ENCODE assay signal across 15 cellular contexts in genomic region chr17:9050801-9051401, GRCh38. TPM values are rescaled to one million over a fixed set of nuclear protein-coding genes. Genes with fewer than 3 reads are reported as not detected.
DNase-seq lines count a peak whose midpoint lies in the region; ATAC-seq, FAIRE-seq and TF ChIP-seq lines count a peak whose summit lies in the region.
"Had no signal": no experiment of that assay in that cellular context is flagged by ENCODE, and none has a peak within 500 bp of the region (broad histone marks: within the 10 kb centered on the region; RNA-seq: fewer than 3 reads in every experiment).

No MANE protein-coding gene starts in this region.

- H3K4me1 Mint-ChIP-seq in Caco-2 (ENCODE audit: low read depth, unreplicated experiment) = no peaks in the 10 kb centered on the region
- no peaks in the 10 kb centered on the region for H3K4me1 Mint-ChIP-seq in activated CD4-positive, alpha-beta memory T cell treated with anti-CD3 and anti-CD28 coated beads for 36 hours (ENCODE audit: low read depth)

- H3K9me3 ChIP-seq in Caco-2 = no peaks in the 10 kb centered on the region
- peaks cover 4 to 5% of the 10 kb centered on the region in 2 donors for H3K9me3 ChIP-seq in lung (ENCODE audit: control insufficient read depth in 2 of 2, insufficient read depth in 1 of 2, low read length in 1 of 2)

- H3K27me3 ChIP-seq in Caco-2 (replicated peaks; ENCODE audit: control insufficient read depth, insufficient read depth, low read length) (no peaks in the 10 kb centered on the region), bronchial epithelial cell (ENCODE audit: control insufficient read depth, insufficient read depth, low read length) (no peaks in the 10 kb centered on the region), lung (ENCODE audit: control insufficient read depth, insufficient read depth) (no peaks in the 10 kb centered on the region)
- H3K27me3 ChIP-seq: Peyer's patch had no signal

- 59 to 77% methylated on average over 8 of the region's 8 CpGs for WGBS in lung, 2 donors

- peak; percentile 12 to 50 for DNase-seq in Caco-2
- peak; percentile 69 for DNase-seq in M059J (ENCODE audit: low read depth)
- DNase-seq in bronchial epithelial cell (ENCODE audit: low read depth) = peak; percentile 79
- DNase-seq in lung (ENCODE audit: low spot score) = peak; percentile 42
- no peak for DNase-seq in activated CD4-positive, alpha-beta memory T cell treated with anti-CD3 and anti-CD28 coated beads for 36 hours
- no peak for DNase-seq in NCI-H345 (lab: John Stamatoyannopoulos, UW)
- DNase-seq in activated naive CD4-positive, alpha-beta T cell treated with anti-CD3 and anti-CD28 coated beads, Interleukin-2, amount 50 U/mL, for 16 hours = no peak
- DNase-seq: GOT3, KG1, left ventricle myocardium inferior, Peyer's patch had no signal

- H3K36me3 ChIP-seq in Caco-2 (ENCODE audit: control insufficient read depth, insufficient read depth, low read length) (no peaks in the 10 kb centered on the region), bronchial epithelial cell (ENCODE audit: control insufficient read depth, insufficient read depth, low read length) (no peaks in the 10 kb centered on the region), lung (ENCODE audit: control insufficient read depth in 2 of 2, insufficient read depth in 2 of 2, low read length in 2 of 2) (no peaks in the 10 kb centered on the region)
- H3K36me3 ChIP-seq: left ventricle myocardium inferior, Peyer's patch had no signal

- POLR2A ChIA-PET in Caco-2 (lab: Charles Lee) = no interaction called here
- POLR2A ChIA-PET in activated CD4-positive, alpha-beta memory T cell treated with anti-CD3 and anti-CD28 coated beads for 36 hours (lab: Charles Lee) = no interaction called here

- H3K4me1 ChIP-seq in Caco-2 (no peaks in the 10 kb centered on the region), lung (ENCODE audit: control insufficient read depth in 2 of 2, insufficient read depth in 2 of 2, low read length in 2 of 2) (no peaks in the 10 kb centered on the region)
- H3K4me1 ChIP-seq: left ventricle myocardium inferior, Peyer's patch had no signal

- no peaks in the 10 kb centered on the region for H3K27me3 Mint-ChIP-seq in Caco-2 (ENCODE audit: insufficient read depth, unreplicated experiment)
- H3K27me3 Mint-ChIP-seq in activated CD4-positive, alpha-beta memory T cell treated with anti-CD3 and anti-CD28 coated beads for 36 hours = peaks cover 15% of the 10 kb centered on the region

- H3K27ac ChIP-seq in lung (ENCODE audit: low read depth in 1 of 2, low read length in 1 of 2) = no peak overlapping the region
- H3K27ac ChIP-seq: left ventricle myocardium inferior, Peyer's patch had no signal

- no peaks in the 10 kb centered on the region for H3K9me3 Mint-ChIP-seq in Caco-2 (ENCODE audit: unreplicated experiment)
- H3K9me3 Mint-ChIP-seq in activated CD4-positive, alpha-beta memory T cell treated with anti-CD3 and anti-CD28 coated beads for 36 hours = no peaks in the 10 kb centered on the region

- no peaks in the 10 kb centered on the region for H3K36me3 Mint-ChIP-seq in Caco-2 (ENCODE audit: insufficient read depth, unreplicated experiment)
- no peaks in the 10 kb centered on the region for H3K36me3 Mint-ChIP-seq in activated CD4-positive, alpha-beta memory T cell treated with anti-CD3 and anti-CD28 coated beads for 36 hours

- no peak overlapping the region for H3K27ac Mint-ChIP-seq in Caco-2 (ENCODE audit: unreplicated experiment)
- H3K27ac Mint-ChIP-seq in activated CD4-positive, alpha-beta memory T cell treated with anti-CD3 and anti-CD28 coated beads for 36 hours = no peak overlapping the region

- FAIRE-seq in bronchial epithelial cell (lab: Jason Lieb, UNC) = peak; percentile 62
- FAIRE-seq: frontal cortex, GM12878, TTC549 had no signal

- H3K4me3 ChIP-seq in Caco-2 (ENCODE audit: low read depth, low read length) (no peak overlapping the region), bronchial epithelial cell (ENCODE audit: low read depth, low read length) (no peak overlapping the region), lung (no peak overlapping the region)
- H3K4me3 ChIP-seq: GM12878, left ventricle myocardium inferior, Peyer's patch had no signal

- no TSS peak for BruUV-seq in Caco-2 (replicated peaks; lab: Mats Ljungman, UMichigan)

- intact Hi-C loops in Caco-2 (cut with micrococcal nuclease; ENCODE audit: unreplicated experiment) = no loop called here
- intact Hi-C loops in activated CD4-positive, alpha-beta memory T cell treated with anti-CD3 and anti-CD28 coated beads for 36 hours (cut with micrococcal nuclease) = no loop called here

- H3K4me3 Mint-ChIP-seq in Caco-2 (ENCODE audit: unreplicated experiment) = no peak overlapping the region
- H3K4me3 Mint-ChIP-seq in activated CD4-positive, alpha-beta memory T cell treated with anti-CD3 and anti-CD28 coated beads for 36 hours = no peak overlapping the region

- no peak for ATAC-seq in lung (ENCODE audit: insufficient read depth, low FRiP score)
- no peak for ATAC-seq in HG02571 (IDR thresholded peaks at IDR 0.05; ENCODE audit: unreplicated experiment)
- ATAC-seq: GM12878 had no signal

- no peak for TF ChIP-seq CTCF in Caco-2 (IDR thresholded peaks at IDR 0.05; ENCODE audit: insufficient read depth in 1 of 2, low read depth in 1 of 2, low read length in 1 of 2, severe bottlenecking in 1 of 2, unreplicated experiment in 1 of 2)
- no peak for TF ChIP-seq CTCF in bronchial epithelial cell (IDR thresholded peaks at IDR 0.05; ENCODE audit: insufficient read depth, low read length, severe bottlenecking)
- TF ChIP-seq CTCF in lung (IDR thresholded peaks at IDR 0.05; ENCODE audit: control extremely low read depth, extremely low read depth) = no peak

- CTCF ChIA-PET in Caco-2 (lab: Charles Lee) = no interaction called here
- CTCF ChIA-PET in activated CD4-positive, alpha-beta memory T cell treated with anti-CD3 and anti-CD28 coated beads for 36 hours (lab: Charles Lee) = interaction anchor here (0.7 kb wide), 1 partner anchor 218 kb away, joined by 3 read pairs; no protein-coding TSS in a partner anchor

RNA-seq across cellular contexts. Expression of gene NTN1, which starts 29.6 kb away (rescaled TPM):
- 0.86 and 0.88 TPM in 2 replicates for total RNA-seq in Caco-2 (2022)
- total RNA-seq in M059J (2014; rRNA removed; shearing (Covaris generic)) = 0.07 TPM in 1 of 2 replicates, not detected in the other
- under 0.01 and 0.51 TPM in 2 replicates for total RNA-seq in bronchial epithelial cell
- 10 to 100 TPM; 10.9 to 17.1 TPM for total RNA-seq in lung
- 1 to 10 TPM; 3.6 to 4.7 TPM for polyA plus RNA-seq in lung
- under 1 TPM; 0.29 to 0.31 TPM for total RNA-seq in activated CD4-positive, alpha-beta memory T cell treated with anti-CD3 and anti-CD28 coated beads for 36 hours

Comparison
In these comparisons a context has a peak if more than half of its experiments do, and no peak if none do; other contexts are left out.
1. DNase-seq: peak in Caco-2 (2 of 2), M059J (single experiment), bronchial epithelial cell (single experiment) and lung (single experiment); none in activated CD4-positive, alpha-beta memory T cell treated with anti-CD3 and anti-CD28 coated beads for 36 hours (single experiment), NCI-H345 (single experiment) and activated naive CD4-positive, alpha-beta T cell treated with anti-CD3 and anti-CD28 coated beads, Interleukin-2, amount 50 U/mL, for 16 hours (single experiment).